Comparison of ENCODE assay signal across 22 cellular contexts in the genomic region with DNA sequence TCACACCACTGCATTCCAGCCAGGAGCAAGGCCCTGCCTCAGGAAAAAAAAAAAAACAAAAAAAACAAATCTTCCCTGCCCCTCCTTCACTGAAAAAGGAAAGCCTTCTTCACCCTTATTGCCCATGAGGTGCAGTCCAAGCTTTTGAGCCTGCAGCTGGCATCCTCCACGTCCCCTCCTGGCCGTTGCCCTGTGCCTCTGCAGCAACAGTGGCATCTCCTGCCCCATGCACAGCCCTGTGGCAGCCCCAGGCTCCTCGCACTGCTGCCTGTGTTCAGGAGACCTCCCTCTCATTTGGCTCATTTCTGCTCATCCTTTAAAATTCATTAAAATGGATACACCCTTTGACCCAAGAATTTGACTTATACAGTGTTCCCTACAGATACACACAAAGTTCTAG.
DNase-seq lines count a peak whose midpoint lies in the region; ATAC-seq and TF ChIP-seq lines count a peak whose summit lies in the region.
"Had no signal": no experiment of that assay in that cellular context is flagged by ENCODE, and none has a peak within 500 bp of the region (broad histone marks: within the 10 kb centered on the region; RNA-seq: fewer than 3 reads in every experiment).

No MANE protein-coding gene starts in this region.

- H4K5ac ChIP-seq in mesendoderm (ENCODE audit: low read length) = no peak overlapping the region

- CTCF ChIA-PET in MCF 10A (lab: Yijun Ruan, JAX) = no interaction called here

- POLR2A ChIA-PET in MCF 10A (lab: Yijun Ruan, JAX) = interaction anchor here (0.8 to 1.6 kb wide), 4 partner anchors 8 to 542 kb away, joined by 3 to 14 read pairs (median 3); no protein-coding TSS in a partner anchor

- H3K36me3 Mint-ChIP-seq in MCF 10A (ENCODE audit: insufficient read depth, unreplicated experiment) = no peaks in the 10 kb centered on the region

- no peak overlapping the region for H3K27ac ChIP-seq in breast epithelium
- H3K27ac ChIP-seq in epithelial cell of prostate = peak overlapping the region; percentile 97
- H3K27ac ChIP-seq in mesendoderm (ENCODE audit: low read depth, low read length) = no peak overlapping the region
- H3K27ac ChIP-seq: hepatocyte had no signal

- no CpG with 5 or more reads among the region's 3 CpGs for WGBS in mesendoderm (ENCODE audit: extremely low coverage, insufficient coverage, low lambda C conversion rate)

- H3K4me1 ChIP-seq in breast epithelium = peaks cover 0 to 5% of the 10 kb centered on the region in 2 donors
- no peaks in the 10 kb centered on the region for H3K4me1 ChIP-seq in mesendoderm (ENCODE audit: control insufficient read depth, low read depth, low read length)

- no peak for TF ChIP-seq CTCF in MCF 10A (IDR thresholded peaks at IDR 0.05; ENCODE audit: unreplicated experiment)
- TF ChIP-seq CTCF in breast epithelium (IDR thresholded peaks at IDR 0.05) = no peak

- H3K36me3 ChIP-seq in breast epithelium = no peaks in the 10 kb centered on the region
- H3K36me3 ChIP-seq in mesendoderm (ENCODE audit: control insufficient read depth, insufficient read depth, low read length) = no peaks in the 10 kb centered on the region
- H3K36me3 ChIP-seq: left lung had no signal

- H3K4me3 ChIP-seq in breast epithelium (no peak overlapping the region), mesendoderm (ENCODE audit: low read length) (no peak overlapping the region)
- H3K4me3 ChIP-seq: hepatocyte, left lung had no signal

- no peaks in the 10 kb centered on the region for H3K9me3 Mint-ChIP-seq in MCF 10A (ENCODE audit: unreplicated experiment)
- H3K9me3 Mint-ChIP-seq: activated CD4-positive, alpha-beta memory T cell treated with anti-CD3 and anti-CD28 coated beads, Interleukin-2, amount 10 ng/mL, durations not matched to agents 7 days and 5 days; activated naive CD4-positive, alpha-beta T cell treated with anti-CD3 and anti-CD28 coated beads for 36 hours had no signal

- no TSS peak for BruUV-seq in MCF 10A (replicated peaks; lab: Mats Ljungman, UMichigan)

- no peak overlapping the region for H4K8ac ChIP-seq in mesendoderm (ENCODE audit: low read depth, low read length)

- H3K56ac ChIP-seq in mesendoderm (ENCODE audit: low read length) = no peak overlapping the region

- no peaks in the 10 kb centered on the region for H3K9me3 ChIP-seq in breast epithelium
- H3K9me3 ChIP-seq: left lung had no signal

- H3K9ac ChIP-seq in mesendoderm (ENCODE audit: low read length) = no peak overlapping the region

- no peaks in the 10 kb centered on the region for H3K79me1 ChIP-seq in mesendoderm (ENCODE audit: low read length)

- H3K27ac Mint-ChIP-seq in MCF 10A (ENCODE audit: low read depth, unreplicated experiment) = peak overlapping the region; percentile 94
- H3K27ac Mint-ChIP-seq: activated CD4-positive, alpha-beta memory T cell treated with anti-CD3 and anti-CD28 coated beads, Interleukin-2, amount 10 ng/mL, durations not matched to agents 7 days and 5 days; activated naive CD4-positive, alpha-beta T cell treated with anti-CD3 and anti-CD28 coated beads for 36 hours had no signal

- H2BK15ac ChIP-seq in mesendoderm (replicated peaks; ENCODE audit: low read depth) = no peak overlapping the region

- ATAC-seq in GM21515 (IDR thresholded peaks at IDR 0.05; ENCODE audit: unreplicated experiment) (no peak), GM21381 (IDR thresholded peaks at IDR 0.05; ENCODE audit: unreplicated experiment) (no peak), GM18519 (IDR thresholded peaks at IDR 0.05; ENCODE audit: low FRiP score, unreplicated experiment) (no peak)
- ATAC-seq: left lung had no signal

- H3K79me2 ChIP-seq in mesendoderm (ENCODE audit: control insufficient read depth, insufficient read depth, low read length) = no peaks in the 10 kb centered on the region
- H3K79me2 ChIP-seq: hepatocyte had no signal

- no peak overlapping the region for H2BK5ac ChIP-seq in mesendoderm (ENCODE audit: low read length)

- H3K27me3 ChIP-seq in breast epithelium (no peaks in the 10 kb centered on the region), mesendoderm (ENCODE audit: insufficient read depth, low read length, poor library complexity) (no peaks in the 10 kb centered on the region)
- H3K27me3 ChIP-seq: hepatocyte had no signal

- H2AK5ac ChIP-seq in mesendoderm (ENCODE audit: low read length) = no peak overlapping the region

- H3K27me3 Mint-ChIP-seq in MCF 10A (ENCODE audit: insufficient read depth, unreplicated experiment) = no peaks in the 10 kb centered on the region

- intact Hi-C loops in MCF 10A (cut with micrococcal nuclease) (loop anchor here (5.0 kb wide), 1 partner anchor 158 kb away; no protein-coding TSS in a partner anchor), breast epithelium (cut with DNase I; ENCODE audit: low total_unique reads) (no loop called here)

- H3K4me2 ChIP-seq in mesendoderm (ENCODE audit: low read length) = no peak overlapping the region
- H3K4me2 ChIP-seq: hepatocyte had no signal

- H3K18ac ChIP-seq in mesendoderm (ENCODE audit: low read length) = no peak overlapping the region

- H2BK120ac ChIP-seq in mesendoderm (ENCODE audit: low read depth, low read length) = no peak overlapping the region

- TF ChIP-seq POLR2A in breast epithelium (IDR thresholded peaks at IDR 0.05) = no peak

- no peak overlapping the region for H3K4ac ChIP-seq in mesendoderm (ENCODE audit: low read depth, low read length)

- H3K4me3 Mint-ChIP-seq in MCF 10A (ENCODE audit: unreplicated experiment) = no peak overlapping the region
- H3K4me3 Mint-ChIP-seq: activated CD4-positive, alpha-beta memory T cell treated with anti-CD3 and anti-CD28 coated beads, Interleukin-2, amount 10 ng/mL, durations not matched to agents 7 days and 5 days; activated naive CD4-positive, alpha-beta T cell treated with anti-CD3 and anti-CD28 coated beads for 36 hours had no signal

- H3K4me1 Mint-ChIP-seq in MCF 10A (ENCODE audit: insufficient read depth, unreplicated experiment) = peaks cover 34% of the 10 kb centered on the region

- no peak overlapping the region for H3K23ac ChIP-seq in mesendoderm (ENCODE audit: low read length)

- DNase-seq in MCF 10A (ENCODE audit: unreplicated experiment) (no peak), breast epithelium (ENCODE audit: low spot score in 2 of 2) (no peak), RPMI7951 (ENCODE audit: low read depth) (peak; percentile 40), epithelial cell of prostate (ENCODE audit: low read depth, low spot score) (no peak), mesendoderm (no peak)
- DNase-seq: activated CD4-positive, alpha-beta memory T cell treated with anti-CD3 and anti-CD28 coated beads, Interleukin-2, amount 10 ng/mL, durations not matched to agents 7 days and 5 days; activated naive CD4-positive, alpha-beta T cell treated with anti-CD3 and anti-CD28 coated beads for 36 hours; activated T-cell treated with anti-CD3 and anti-CD28 coated beads, Interleukin-2, amount 50 U/mL, for 1 hour; erythroblast; foreskin fibroblast; Kasumi-1; left lung; NCI-H1105; NCI-H2081 treated with DMSO at 0.1 percent for 48 hours; NCI-H446; stimulated activated CD4-positive, alpha-beta T cell treated with anti-CD3 and anti-CD28 coated beads, Interleukin-2, amount 100 ng/mL, for 48 hours; stimulated activated naive CD4-positive, alpha-beta T cell treated with Interleukin-2 at 50 U/mL for 16 hours; T-helper 9 cell had no signal
